Comparison of ENCODE assay signal across 8 cellular contexts in the genomic region with DNA sequence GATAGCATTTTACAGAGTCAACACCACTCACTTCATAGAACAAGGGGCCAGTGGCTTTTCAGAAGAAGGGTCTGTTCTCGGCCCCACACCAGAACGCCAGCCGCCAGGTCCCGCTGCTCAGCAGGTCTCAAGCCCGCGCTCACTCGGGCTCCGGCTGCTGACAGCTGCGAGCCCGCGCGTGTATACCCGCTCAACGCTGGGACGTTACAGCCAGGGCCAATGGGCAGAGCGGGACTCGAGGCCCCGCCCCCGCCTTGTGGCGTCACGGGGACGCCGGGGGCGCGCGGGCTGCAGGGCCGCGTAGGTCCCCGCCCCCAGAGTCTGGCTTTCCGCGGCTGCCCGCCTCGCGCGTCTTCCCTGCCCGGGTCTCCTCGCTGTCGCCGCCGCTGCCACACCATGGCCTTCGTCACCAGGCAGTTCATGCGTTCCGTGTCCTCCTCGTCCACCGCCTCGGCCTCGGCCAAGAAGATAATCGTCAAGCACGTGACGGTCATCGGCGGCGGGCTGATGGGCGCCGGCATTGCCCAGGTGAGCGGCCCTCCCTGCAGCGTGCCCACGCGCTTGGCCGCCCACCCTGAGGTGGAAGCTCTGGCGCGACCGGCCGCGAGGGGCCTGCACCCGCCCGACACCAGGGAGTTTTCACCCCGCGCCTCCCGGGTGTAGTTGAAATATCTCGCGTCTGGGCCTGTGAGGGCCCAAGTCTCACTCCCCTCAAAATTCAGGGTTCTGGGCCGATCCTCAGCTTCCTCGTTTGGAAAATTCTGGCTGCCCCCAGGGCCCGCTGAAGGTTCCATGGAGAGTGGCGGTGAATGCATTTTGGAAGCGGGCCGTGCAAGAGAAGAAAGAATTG. TPM values are rescaled to one million over a fixed set of nuclear protein-coding genes. Genes with fewer than 3 reads are reported as not detected.
DNase-seq lines count a peak whose midpoint lies in the region; ATAC-seq lines count a peak whose summit lies in the region.

A gene (plus strand): TSS at position 353 of the 850 bp plus-strand sequence. CDS start 44 bp downstream, at position 397.

- no peak within 1 kb of the TSS for H3K27ac ChIP-seq in mesenchymal stem cell (ENCODE audit: low read length, poor library complexity, severe bottlenecking)

- peak within 1 kb of the TSS; percentile 81 for H4K8ac ChIP-seq in mesenchymal stem cell (ENCODE audit: low read length)

- no peaks in the 10 kb centered on the region for H3K9me3 ChIP-seq in mesenchymal stem cell (ENCODE audit: control insufficient read depth, low read length)

- peak within 1 kb of the TSS; percentile 85 to 86 for H3K4me3 ChIP-seq in mesenchymal stem cell (ENCODE audit: insufficient read depth in 1 of 2, low read depth in 1 of 2, low read length in 2 of 2)

- peak; percentile 95 for ATAC-seq in GM21360 (IDR thresholded peaks at IDR 0.05; ENCODE audit: unreplicated experiment)
- ATAC-seq in effector memory CD8-positive, alpha-beta T cell (replicated peaks), result peak; percentile 97

- H3K4me2 ChIP-seq in mesenchymal stem cell (ENCODE audit: low read length, poor library complexity, severe bottlenecking), result peak within 1 kb of the TSS; percentile 80

- H3K18ac ChIP-seq in mesenchymal stem cell (ENCODE audit: low read depth in 1 of 2, low read length in 2 of 2), result peak within 1 kb of the TSS; percentile 83 to 96

- WGBS in mesenchymal stem cell, result under 1% methylated on average over 78 of the region's 78 CpGs

- H2BK5ac ChIP-seq in mesenchymal stem cell (ENCODE audit: low read depth, low read length, poor library complexity, severe bottlenecking), result no peak within 1 kb of the TSS

- peak within 1 kb of the TSS; percentile 93 to 94 for H3K4me3 Mint-ChIP-seq in effector memory CD8-positive, alpha-beta T cell

- peak within 1 kb of the TSS; percentile 5 to 10 for H3K4ac ChIP-seq in mesenchymal stem cell (ENCODE audit: low read depth in 1 of 2, low read length in 2 of 2)

- H2AK5ac ChIP-seq in mesenchymal stem cell (ENCODE audit: low read length, severe bottlenecking), result no peak within 1 kb of the TSS

- H2BK12ac ChIP-seq in mesenchymal stem cell (ENCODE audit: low read length in 2 of 2), result peak within 1 kb of the TSS in 1 of 2 experiments; percentile 32

- no peaks in the 10 kb centered on the region for H3K27me3 ChIP-seq in mesenchymal stem cell (ENCODE audit: control insufficient read depth in 1 of 2, insufficient read depth in 1 of 2, low read length in 2 of 2)

- H3K9me3 Mint-ChIP-seq in effector memory CD8-positive, alpha-beta T cell, result no peaks in the 10 kb centered on the region

- H3K9ac ChIP-seq in mesenchymal stem cell (ENCODE audit: low read length), result peak within 1 kb of the TSS; percentile 92

- peak within 1 kb of the TSS; percentile 90 for H2AFZ ChIP-seq in mesenchymal stem cell (ENCODE audit: low read depth, low read length)

- H3K27ac Mint-ChIP-seq in effector memory CD8-positive, alpha-beta T cell, result peak within 1 kb of the TSS; percentile 93 to 94

- H3K14ac ChIP-seq in mesenchymal stem cell (ENCODE audit: low read length in 2 of 2), result peak within 1 kb of the TSS in 1 of 2 experiments; percentile 72

- H3K4me1 ChIP-seq in mesenchymal stem cell (ENCODE audit: control insufficient read depth, insufficient read depth, low read depth, low read length), result peaks cover 2% of the 10 kb centered on the region

- peak within 1 kb of the TSS; percentile 73 for H2BK15ac ChIP-seq in mesenchymal stem cell (ENCODE audit: low read depth, poor library complexity, severe bottlenecking)

- DNase-seq in COLO829 (ENCODE audit: low spot score), result peak; percentile 95
- peak; percentile 90 for DNase-seq in HT1080 (ENCODE audit: low read depth)
- peak; percentile 88 for DNase-seq in NOMO-1 treated with dmso at 0.1 percent for 144 hours (lab: John Stamatoyannopoulos, UW; ENCODE audit: unreplicated experiment)
- DNase-seq in activated CD8-positive, alpha-beta memory T cell treated with anti-CD3 and anti-CD28 coated beads for 48 hours (ENCODE audit: low read depth in 2 of 3, low spot score in 2 of 3), result peak; percentile 72 to 86 (median 80)
- DNase-seq in effector memory CD8-positive, alpha-beta T cell, result peak; percentile 94 to 96 (median 95)
- DNase-seq in mesenchymal stem cell, result peak; percentile 92
- peak; percentile 82 for DNase-seq in stimulated activated CD8-positive, alpha-beta memory T cell treated with anti-CD3 and anti-CD28 coated beads, Interleukin-12 subunit alpha, Interleukin-12 subunit beta, amount 100 ng/mL, for 24 hours (ENCODE audit: extremely low read depth)

- H3K79me1 ChIP-seq in mesenchymal stem cell (replicated peaks; ENCODE audit: low read length, poor library complexity, severe bottlenecking), result peaks cover 12% of the 10 kb centered on the region

- H3K36me3 Mint-ChIP-seq in effector memory CD8-positive, alpha-beta T cell (ENCODE audit: insufficient read depth), result peaks cover 10% of the 10 kb centered on the region

- peak within 1 kb of the TSS in 1 of 2 experiments; percentile 42 for H3K23ac ChIP-seq in mesenchymal stem cell (ENCODE audit: low read length in 2 of 2)

- H3K4me1 Mint-ChIP-seq in effector memory CD8-positive, alpha-beta T cell (ENCODE audit: low read depth in 2 of 2), result peaks cover 19 to 31% of the 10 kb centered on the region in 2 donors

- peak within 1 kb of the TSS; percentile 78 for H2BK120ac ChIP-seq in mesenchymal stem cell (ENCODE audit: low read depth, low read length)

- no peaks in the 10 kb centered on the region for H3K36me3 ChIP-seq in mesenchymal stem cell (ENCODE audit: control insufficient read depth in 1 of 2, insufficient read depth in 2 of 2, low read depth in 1 of 2, low read length in 2 of 2)

- H3K27me3 Mint-ChIP-seq in effector memory CD8-positive, alpha-beta T cell, result no peaks in the 10 kb centered on the region

- peak within 1 kb of the TSS; percentile 71 for H4K91ac ChIP-seq in mesenchymal stem cell (ENCODE audit: low read length)

RNA-seq across cellular contexts. Expression of the gene that starts here (rescaled TPM):
- total RNA-seq in HT1080 (2014; rRNA removed; shearing (Covaris generic)), result 7.4 and 10.8 TPM in 2 replicates
- 37.1 and 38.7 TPM in 2 replicates for polyA plus RNA-seq in HT1080 (2015; cell fraction: cytosol; rRNA removed)
- 37.8 and 41.5 TPM in 2 replicates for polyA plus RNA-seq in HT1080 (2015; cell fraction: nucleus; rRNA removed)
- 14.1 TPM for polyA plus RNA-seq in mesenchymal stem cell (2013, experiment 1 of 2)
- 14.6 TPM for polyA plus RNA-seq in mesenchymal stem cell (2013, experiment 2 of 2)
